Comparison of ENCODE assay signal across 8 cellular contexts in the genomic region with DNA sequence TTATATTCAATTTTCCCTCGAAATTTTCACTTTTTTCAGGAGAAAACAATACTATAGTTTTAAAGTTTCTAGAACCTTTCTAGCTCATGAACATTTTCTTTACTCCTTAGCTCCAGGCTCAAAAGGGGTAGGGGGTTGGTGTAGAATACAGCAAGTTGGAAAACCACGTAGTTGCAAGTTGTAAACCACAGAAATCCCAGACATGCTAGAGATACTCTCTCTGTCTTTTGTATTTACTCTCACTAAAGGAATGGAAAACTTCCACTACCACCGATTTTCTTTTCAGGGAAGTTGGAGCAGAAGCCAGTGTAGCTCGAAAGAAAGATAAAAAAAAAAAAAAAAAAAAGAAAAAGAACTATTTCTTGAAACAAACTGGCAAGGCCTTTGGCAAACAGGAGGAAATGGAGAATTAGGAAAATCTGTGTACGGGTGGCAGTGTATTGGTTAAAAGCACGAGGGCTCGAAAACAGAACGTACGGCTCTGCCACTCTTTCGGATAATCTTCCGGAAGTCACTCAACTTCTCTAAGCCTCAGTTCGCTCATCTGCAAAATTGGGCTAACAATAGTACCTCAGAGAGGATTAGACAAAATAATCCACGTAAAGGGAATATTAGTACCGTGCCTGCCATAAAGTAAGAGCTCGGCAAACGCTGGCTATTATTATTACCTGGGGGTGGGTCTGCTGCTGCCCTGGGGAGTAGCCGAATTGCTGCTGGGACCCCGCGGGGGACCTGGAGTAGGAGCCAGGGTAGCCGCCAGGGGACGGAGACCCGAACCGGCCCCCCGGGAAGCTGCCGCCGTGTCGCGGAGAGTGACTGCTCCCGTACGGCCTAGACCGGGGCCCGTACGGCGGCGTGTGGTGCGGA.
DNase-seq lines count a peak whose midpoint lies in the region; ATAC-seq, FAIRE-seq and TF ChIP-seq lines count a peak whose summit lies in the region.

No MANE protein-coding gene starts in this region.

- peaks cover 6 to 20% (median 14%) of the 10 kb centered on the region in 11 experiments; a peak in 20 of 22 replicates for H3K9me3 ChIP-seq in BLaER1 treated with 17β-estradiol and CSF1 and Interleukin-3, amounts not matched to agents 10 nM and 100 nM (replicated peaks in 1 of 11)
- H3K9me3 ChIP-seq in neuron (ENCODE audit: low read length), result no peaks in the 10 kb centered on the region

- peaks cover 11 to 41% (median 28%) of the 10 kb centered on the region in 11 experiments; a peak in 17 of 22 replicates for H3K36me3 ChIP-seq in BLaER1 treated with 17β-estradiol and CSF1 and Interleukin-3, amounts not matched to agents 10 nM and 100 nM
- peaks cover 14% of the 10 kb centered on the region for H3K36me3 ChIP-seq in neuron (ENCODE audit: insufficient read depth, low read length)

- H3K4me1 ChIP-seq in BLaER1 treated with 17β-estradiol and CSF1 and Interleukin-3, amounts not matched to agents 10 nM and 100 nM, result peaks cover 13 to 39% (median 23%) of the 10 kb centered on the region in 10 experiments
- peaks cover 11% of the 10 kb centered on the region for H3K4me1 ChIP-seq in neuron (ENCODE audit: insufficient read depth, low read length)

- peak overlapping the region; percentile 73 to 97 (median 82) for H3K4me2 ChIP-seq in BLaER1 treated with 17β-estradiol and CSF1 and Interleukin-3, amounts not matched to agents 10 nM and 100 nM

- DNase-seq in fibroblast of mammary gland (ENCODE audit: low read depth) (peak; percentile 31), GM19240 (ENCODE audit: insufficient read length, low spot score) (no peak), D721Med (ENCODE audit: insufficient read length, low spot score) (no peak)

- peak overlapping the region; percentile 82 for H2AFZ ChIP-seq in neuron (ENCODE audit: low read depth, low read length)

- no peak for FAIRE-seq in D721Med (lab: Jason Lieb, UNC)

- H3K4me3 ChIP-seq in BLaER1 treated with 17β-estradiol and CSF1 and Interleukin-3, amounts not matched to agents 10 nM and 100 nM, result peak overlapping the region; percentile 81 to 99 (median 91)
- peak overlapping the region; percentile 95 for H3K4me3 ChIP-seq in fibroblast of mammary gland (ENCODE audit: control insufficient read depth, low read depth, low read length)
- peak overlapping the region; percentile 94 for H3K4me3 ChIP-seq in neuron (ENCODE audit: low read length)

- peak overlapping the region; percentile 94 to 99 (median 98) for H3K9ac ChIP-seq in BLaER1 treated with 17β-estradiol and CSF1 and Interleukin-3, amounts not matched to agents 10 nM and 100 nM

- no peak for TF ChIP-seq CTCF in VCaP (conservative IDR thresholded peaks at IDR 0.05)
- no peak for TF ChIP-seq CTCF in fibroblast of mammary gland (conservative IDR thresholded peaks at IDR 0.05; ENCODE audit: control insufficient read depth, insufficient read depth, low read depth, low read length)
- no peak for TF ChIP-seq CTCF in D721Med (IDR thresholded peaks at IDR 0.05; ENCODE audit: insufficient read depth, missing control alignments)

- peak overlapping the region; percentile 92 to 98 (median 96) for H3K27ac ChIP-seq in BLaER1 treated with 17β-estradiol and CSF1 and Interleukin-3, amounts not matched to agents 10 nM and 100 nM
- peak overlapping the region; percentile 93 for H3K27ac ChIP-seq in VCaP

- H3K27me3 ChIP-seq in BLaER1 treated with 17β-estradiol and CSF1 and Interleukin-3, amounts not matched to agents 10 nM and 100 nM, result no peaks in the 10 kb centered on the region
- no peaks in the 10 kb centered on the region for H3K27me3 ChIP-seq in neuron (ENCODE audit: insufficient read depth, low read length)

- peaks cover 9 to 45% (median 33%) of the 10 kb centered on the region in 11 experiments; a peak in 15 of 22 replicates for H4K20me1 ChIP-seq in BLaER1 treated with 17β-estradiol and CSF1 and Interleukin-3, amounts not matched to agents 10 nM and 100 nM

- ATAC-seq in GM19025 (IDR thresholded peaks at IDR 0.05; ENCODE audit: low read depth, unreplicated experiment), result peak; percentile 47
- ATAC-seq in HG03439 (IDR thresholded peaks at IDR 0.05; ENCODE audit: unreplicated experiment), result peak; percentile 2
